In the genomic region with DNA sequence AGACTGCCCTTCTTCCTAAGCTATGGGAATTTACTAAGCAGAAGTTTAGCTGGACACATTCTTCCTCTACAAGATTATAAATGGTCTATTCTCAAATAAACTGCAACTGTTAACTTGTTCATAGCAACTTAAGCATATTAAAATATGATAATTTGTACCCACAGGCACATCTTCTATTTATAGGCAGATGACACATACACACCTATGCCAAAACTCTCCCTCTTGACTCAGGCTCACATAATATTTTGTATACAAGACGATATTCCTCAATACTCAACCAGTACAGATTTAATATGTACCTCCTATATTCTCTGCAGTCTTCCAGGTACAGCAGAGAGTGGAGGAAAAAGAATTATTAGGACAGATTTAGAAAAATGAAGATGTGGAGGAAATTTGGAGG, we compare ENCODE assay signal across 19 cellular contexts.
DNase-seq lines count a peak whose midpoint lies in the region; ATAC-seq and TF ChIP-seq lines count a peak whose summit lies in the region.
"Had no signal": no experiment of that assay in that cellular context is flagged by ENCODE, and none has a peak within 500 bp of the region (broad histone marks: within the 10 kb centered on the region; RNA-seq: fewer than 3 reads in every experiment).

No MANE protein-coding gene starts in this region.

- H3K4me3 Mint-ChIP-seq in nephron = no peak overlapping the region
- H3K4me3 Mint-ChIP-seq: CD4-positive, alpha-beta memory T cell; GM23338; HFFc6 had no signal

- TF ChIP-seq POLR2A in erythroblast (IDR thresholded peaks at IDR 0.05; ENCODE audit: low read length) = no peak

- H3K4me1 ChIP-seq in cardiac muscle cell (ENCODE audit: low read depth) (peaks cover 33% of the 10 kb centered on the region), foreskin keratinocyte (no peaks in the 10 kb centered on the region), skeletal muscle tissue (ENCODE audit: control insufficient read depth in 3 of 3, insufficient read depth in 3 of 3, low read length in 3 of 3) (peaks cover 0 to 21% (median 13%) of the 10 kb centered on the region in 3 donors)
- H3K4me1 ChIP-seq: A549 had no signal

- no peak overlapping the region for H3K9ac ChIP-seq in skeletal muscle tissue (ENCODE audit: low read depth in 1 of 3, low read length in 3 of 3)

- peak overlapping the region in 2 of 3 experiments; percentile 87 to 97 for H3K27ac Mint-ChIP-seq in nephron
- H3K27ac Mint-ChIP-seq: CD4-positive, alpha-beta memory T cell; GM23338; HFFc6 had no signal

- H3K9me3 Mint-ChIP-seq in nephron = no peaks in the 10 kb centered on the region
- H3K9me3 Mint-ChIP-seq: GM23338 had no signal

- DNase-seq in cardiac muscle cell (ENCODE audit: low read depth in 1 of 2, low spot score in 1 of 2) = no peak
- no peak for DNase-seq in cardiac septum (ENCODE audit: low spot score)
- no peak for DNase-seq in foreskin keratinocyte
- DNase-seq in epidermal melanocyte (ENCODE audit: insufficient read length, low spot score) = no peak
- DNase-seq in erythroblast (lab: John Stamatoyannopoulos, UW) = no peak
- no peak for DNase-seq in NCI-H2196 (lab: John Stamatoyannopoulos, UW; ENCODE audit: unreplicated experiment)
- DNase-seq: AML-193; CD4-positive, alpha-beta memory T cell; DMS153; DMS79; GDM1; HFFc6 had no signal

- H3K27me3 ChIP-seq in cardiac muscle cell (no peaks in the 10 kb centered on the region), foreskin keratinocyte (peaks cover 27% of the 10 kb centered on the region), skeletal muscle tissue (ENCODE audit: control insufficient read depth in 3 of 3, insufficient read depth in 3 of 3, low read length in 3 of 3) (no peaks in the 10 kb centered on the region)

- no peaks in the 10 kb centered on the region for H3K36me3 Mint-ChIP-seq in nephron (ENCODE audit: low read depth)
- H3K36me3 Mint-ChIP-seq: CD4-positive, alpha-beta memory T cell had no signal

- H3K27me3 Mint-ChIP-seq in nephron (ENCODE audit: low read depth) = no peaks in the 10 kb centered on the region

- ATAC-seq in foreskin keratinocyte = peak; percentile 32
- ATAC-seq: A549, GM23338, HCT116 had no signal

- TF ChIP-seq CTCF in cardiac muscle cell (IDR thresholded peaks at IDR 0.05; ENCODE audit: low read depth, low read length) = no peak
- no peak for TF ChIP-seq CTCF in foreskin keratinocyte (conservative IDR thresholded peaks at IDR 0.05)
- TF ChIP-seq CTCF in nephron (IDR thresholded peaks at IDR 0.05; ENCODE audit: unreplicated experiment in 3 of 3) = no peak

- H3K4me3 ChIP-seq in cardiac muscle cell (no peak overlapping the region), skeletal muscle tissue (ENCODE audit: low read length in 3 of 3) (no peak overlapping the region)
- H3K4me3 ChIP-seq: A549, GM23338 had no signal

- intact Hi-C loops in cardiac septum (cut with DNase I) = no loop called here

- H3K36me3 ChIP-seq in cardiac muscle cell = no peaks in the 10 kb centered on the region
- H3K36me3 ChIP-seq in skeletal muscle tissue (ENCODE audit: control insufficient read depth in 3 of 3, insufficient read depth in 3 of 3, low read length in 3 of 3) = no peaks in the 10 kb centered on the region

- H3K27ac ChIP-seq in cardiac muscle cell (peak overlapping the region; percentile 94), foreskin keratinocyte (no peak overlapping the region), skeletal muscle tissue (ENCODE audit: low read depth, low read length) (peak overlapping the region; percentile 22)
- H3K27ac ChIP-seq: 22Rv1, A549, C4-2B had no signal

- H3K9me3 ChIP-seq in cardiac muscle cell (ENCODE audit: low read depth) (no peaks in the 10 kb centered on the region), skeletal muscle tissue (ENCODE audit: control insufficient read depth in 3 of 3, low read length in 3 of 3) (no peaks in the 10 kb centered on the region)
- H3K9me3 ChIP-seq: A549 had no signal

- peaks cover 61% of the 10 kb centered on the region for H3K4me1 Mint-ChIP-seq in nephron
- H3K4me1 Mint-ChIP-seq: CD4-positive, alpha-beta memory T cell had no signal
